ENCODE assay signal across 20 cellular contexts in genomic region chr20:34201531-34201930, GRCh38. TPM values are rescaled to one million over a fixed set of nuclear protein-coding genes. Genes with fewer than 3 reads are reported as not detected.
DNase-seq lines count a peak whose midpoint lies in the region; TF ChIP-seq lines count a peak whose summit lies in the region.
"Had no signal": no experiment of that assay in that cellular context is flagged by ENCODE, and none has a peak within 500 bp of the region (broad histone marks: within the 10 kb centered on the region; RNA-seq: fewer than 3 reads in every experiment).

No MANE protein-coding gene starts in this region.

- H3K27ac ChIP-seq in OCI-LY3 (ENCODE audit: low read length) (no peak overlapping the region), coronary artery (no peak overlapping the region)
- H3K27ac ChIP-seq: HL-60 had no signal

- DNase-seq in M059J (ENCODE audit: low read depth) (peak; percentile 28), astrocyte of the hippocampus (ENCODE audit: low read depth, low spot score) (peak; percentile 19), renal cortical epithelial cell (ENCODE audit: low read depth) (peak; percentile 12), coronary artery (ENCODE audit: low spot score) (no peak), DMS53 treated with DMSO at 0.1 percent for 48 hours (lab: John Stamatoyannopoulos, UW; ENCODE audit: unreplicated experiment) (no peak), epidermal melanocyte (ENCODE audit: insufficient read length, low spot score) (no peak)
- DNase-seq: ACHN; BE2C; C1 segment of cervical spinal cord; CD4-positive, CD25-positive, alpha-beta regulatory T cell; CD8-positive, alpha-beta memory T cell; COR-L47; DMS 273 treated with DMSO at 0.1 percent for 48 hours; DMS53; HCEC 1CT had no signal

- H3K27me3 ChIP-seq in OCI-LY3 (ENCODE audit: low read depth, low read length), result 0 out of 2 replicates have a peak, but pooled peaks cover 4% of the 10 kb centered on the region
- H3K27me3 ChIP-seq: BE2C had no signal

- no peaks in the 10 kb centered on the region for H3K9me3 ChIP-seq in OCI-LY3 (ENCODE audit: insufficient read depth, low read length)
- H3K9me3 ChIP-seq: BE2C had no signal

- no peak overlapping the region for H3K9ac ChIP-seq in OCI-LY3 (ENCODE audit: low read length)

- peak overlapping the region; percentile 56 for H3K4me2 ChIP-seq in OCI-LY3 (ENCODE audit: low read length)
- H3K4me2 ChIP-seq: GM23338 had no signal

- H2AFZ ChIP-seq in OCI-LY3 (ENCODE audit: low read depth, low read length), result peak overlapping the region; percentile 4; the same call in 1 of the 2 replicates
- H2AFZ ChIP-seq: GM23338 had no signal

- H3K4me1 ChIP-seq in OCI-LY3 (ENCODE audit: low read length), result peaks cover 27% of the 10 kb centered on the region
- H3K4me1 ChIP-seq: BE2C had no signal

- no peak for TF ChIP-seq CTCF in OCI-LY3 (IDR thresholded peaks at IDR 0.05; ENCODE audit: low read depth, low read length)
- no peak for TF ChIP-seq CTCF in coronary artery (IDR thresholded peaks at IDR 0.05)

- no peaks in the 10 kb centered on the region for H3K36me3 ChIP-seq in OCI-LY3 (replicated peaks; ENCODE audit: low read depth, low read length)
- H3K36me3 ChIP-seq: BE2C had no signal

- no peaks in the 10 kb centered on the region for H4K20me1 ChIP-seq in OCI-LY3 (ENCODE audit: insufficient read depth, low read length)

- H3K79me2 ChIP-seq in OCI-LY3 (ENCODE audit: low read length), result no peaks in the 10 kb centered on the region

- H3K4me3 ChIP-seq in OCI-LY3 (ENCODE audit: low read length) (peak overlapping the region; percentile 23), coronary artery (no peak overlapping the region)
- H3K4me3 ChIP-seq: GM23338 had no signal

RNA-seq across cellular contexts. Expression of gene ASIP, which starts 39.7 kb away (rescaled TPM):
- total RNA-seq in M059J (2014; rRNA removed; shearing (Covaris generic)), result not detected in 2 replicates
- total RNA-seq in renal cortical epithelial cell, result not detected in 2 replicates
- total RNA-seq: A172; CD4-positive, CD25-positive, alpha-beta regulatory T cell; CD8-positive, alpha-beta memory T cell; GM23338; HT1080 had no signal

Comparison
In these comparisons a context has a peak if more than half of its experiments do, and no peak if none do; other contexts are left out.
1. DNase-seq: peak in M059J (single experiment), astrocyte of the hippocampus (single experiment) and renal cortical epithelial cell (single experiment); none in coronary artery (single experiment), DMS53 treated with DMSO at 0.1 percent for 48 hours (single experiment) and epidermal melanocyte (single experiment).